ENCODE assay signal across 8 cellular contexts in the genomic region with DNA sequence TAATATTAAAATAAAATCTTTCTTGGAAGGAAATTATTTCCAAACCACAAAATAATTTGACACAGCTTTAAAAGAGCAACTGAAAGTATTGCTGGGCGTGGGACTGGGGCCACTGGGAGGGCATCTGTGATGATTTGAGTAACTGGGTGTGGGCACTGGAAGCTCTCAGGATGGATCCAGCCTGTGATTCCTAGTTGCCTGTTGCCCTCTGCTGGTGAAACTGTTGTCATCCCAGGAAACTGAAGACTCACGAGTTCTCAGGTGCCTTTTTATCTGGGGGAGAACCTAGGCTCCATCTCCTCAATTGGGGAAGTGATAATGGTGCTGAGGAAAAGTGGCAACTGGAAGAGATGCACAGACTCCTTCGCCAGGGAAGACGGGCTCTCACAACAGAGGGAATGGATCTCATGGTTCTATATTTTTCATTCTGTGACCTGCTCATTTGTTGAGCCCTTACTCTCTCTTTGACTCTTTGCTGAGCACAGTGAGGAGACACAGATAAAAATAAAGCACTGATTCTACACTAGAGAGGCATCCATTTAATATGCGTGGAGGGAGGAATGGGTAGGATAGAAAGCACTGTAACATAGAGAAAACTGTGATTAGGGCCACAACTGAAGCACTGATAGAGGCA.
DNase-seq lines count a peak whose midpoint lies in the region; ATAC-seq and TF ChIP-seq lines count a peak whose summit lies in the region.

No MANE protein-coding gene starts in this region.

- H3K27me3 Mint-ChIP-seq in activated naive CD8-positive, alpha-beta T cell treated with anti-CD3 and anti-CD28 coated beads, Interleukin-2, amount 50 U/mL, for 24 hours, result peaks cover 2% of the 10 kb centered on the region

- H3K4me1 ChIP-seq in heart left ventricle, result peaks cover 0 to 12% (median 0%) of the 10 kb centered on the region in 12 donors

- H3K4me1 Mint-ChIP-seq in activated naive CD8-positive, alpha-beta T cell treated with anti-CD3 and anti-CD28 coated beads, Interleukin-2, amount 50 U/mL, for 24 hours, result peaks cover 36% of the 10 kb centered on the region

- no peak overlapping the region for H3K27ac ChIP-seq in heart left ventricle

- intact Hi-C loops in heart left ventricle (cut with DNase I), result loop anchor here in 5 of 10 donors (2.0 to 10.0 kb wide), 4 partner anchors 279 to 1499 kb away; no protein-coding TSS in a partner anchor

- TF ChIP-seq POLR2A in heart left ventricle (IDR thresholded peaks at IDR 0.05), result no peak

- H3K4me3 Mint-ChIP-seq in activated naive CD8-positive, alpha-beta T cell treated with anti-CD3 and anti-CD28 coated beads, Interleukin-2, amount 50 U/mL, for 24 hours, result no peak overlapping the region

- TF ChIP-seq CTCF in GM12873 (IDR thresholded peaks at IDR 0.05; ENCODE audit: insufficient read depth, low read depth, low read length, missing control alignments) (peak; percentile 61), heart left ventricle (IDR thresholded peaks at IDR 0.05) (peak; percentile 45 to 70 (median 57))

- 41 to 47% (median 42%) methylated on average over 5 of the region's 5 CpGs for WGBS in heart left ventricle, 4 donors

- H3K9me3 ChIP-seq in heart left ventricle, result no peaks in the 10 kb centered on the region

- DNase-seq in AG08395 (ENCODE audit: low spot score) (peak; percentile 81), NCI-H2227 (lab: John Stamatoyannopoulos, UW; ENCODE audit: unreplicated experiment) (peak; percentile 61), heart left ventricle (peak in 4 of 5 donors; percentile 33 to 66 (median 52)), putamen (ENCODE audit: low spot score) (peak; percentile 15), GF-D8 (lab: John Stamatoyannopoulos, UW) (no peak)
- DNase-seq in activated naive CD8-positive, alpha-beta T cell treated with anti-CD3 and anti-CD28 coated beads, Interleukin-2, amount 50 U/mL, for 24 hours, result peak; percentile 31

- no peaks in the 10 kb centered on the region for H3K9me3 Mint-ChIP-seq in activated naive CD8-positive, alpha-beta T cell treated with anti-CD3 and anti-CD28 coated beads, Interleukin-2, amount 50 U/mL, for 24 hours

- H3K4me3 ChIP-seq in heart left ventricle, result no peak overlapping the region

- no peak overlapping the region for H3K27ac Mint-ChIP-seq in activated naive CD8-positive, alpha-beta T cell treated with anti-CD3 and anti-CD28 coated beads, Interleukin-2, amount 50 U/mL, for 24 hours

- no peaks in the 10 kb centered on the region for H3K27me3 ChIP-seq in heart left ventricle

- peak; percentile 55 for ATAC-seq in activated naive CD8-positive, alpha-beta T cell treated with anti-CD3 and anti-CD28 coated beads, Interleukin-2, amount 50 U/mL, for 24 hours
- ATAC-seq in heart left ventricle, result peak; percentile 61 to 88 (median 82)
- ATAC-seq in HG03280 (IDR thresholded peaks at IDR 0.05; ENCODE audit: unreplicated experiment), result no peak

- no peaks in the 10 kb centered on the region for H3K36me3 Mint-ChIP-seq in activated naive CD8-positive, alpha-beta T cell treated with anti-CD3 and anti-CD28 coated beads, Interleukin-2, amount 50 U/mL, for 24 hours (ENCODE audit: low read depth)

- H3K36me3 ChIP-seq in heart left ventricle, result no peaks in the 10 kb centered on the region
